In the genomic region with DNA sequence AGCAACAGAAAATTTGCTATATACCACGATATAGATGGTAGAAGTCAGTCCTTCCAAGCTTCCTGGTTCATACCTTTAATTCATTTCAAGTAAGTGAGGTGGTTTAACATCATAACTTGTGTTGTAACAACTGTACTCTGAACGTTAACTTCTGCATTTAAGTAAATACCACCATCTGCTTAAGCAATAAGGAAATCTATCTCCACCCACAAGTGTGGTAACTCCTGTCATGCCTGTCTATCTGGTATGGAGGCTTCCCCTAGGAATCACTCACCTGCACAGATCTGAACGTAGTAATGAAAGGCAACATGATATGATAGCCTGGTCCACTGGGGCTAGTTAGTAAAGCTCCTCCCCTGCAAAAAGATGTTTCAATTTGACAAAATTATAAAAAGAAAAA, we compare ENCODE assay signal across 12 cellular contexts. TPM values are rescaled to one million over a fixed set of nuclear protein-coding genes. Genes with fewer than 3 reads are reported as not detected.
A peak's percentile ranks its signal among the peaks of the same experiment; 100 is the strongest.
DNase-seq lines count a peak whose midpoint lies in the region; ATAC-seq and TF ChIP-seq lines count a peak whose summit lies in the region.
"Had no signal": no experiment of that assay in that cellular context is flagged by ENCODE, and none has a peak within 500 bp of the region (broad histone marks: within the 10 kb centered on the region; RNA-seq: fewer than 3 reads in every experiment).

No MANE protein-coding gene starts in this region.

- TF ChIP-seq CTCF in HL-60 (IDR thresholded peaks at IDR 0.05; ENCODE audit: insufficient read depth, low read length) (no peak), osteoblast (IDR thresholded peaks at IDR 0.05; ENCODE audit: extremely low read depth, low read depth, low read length) (no peak), coronary artery (IDR thresholded peaks at IDR 0.05) (no peak), heart right ventricle (IDR thresholded peaks at IDR 0.05) (no peak)

- no peaks in the 10 kb centered on the region for H3K9me3 ChIP-seq in osteoblast (ENCODE audit: low read depth, low read length)
- H3K9me3 ChIP-seq in heart right ventricle: no peaks in the 10 kb centered on the region
- H3K9me3 ChIP-seq: pancreas had no signal

- H3K4me1 Mint-ChIP-seq in central memory CD8-positive, alpha-beta T cell: peaks cover 63% of the 10 kb centered on the region

- H3K27ac Mint-ChIP-seq in central memory CD8-positive, alpha-beta T cell (ENCODE audit: low read depth): peak overlapping the region; percentile 48

- H3K27me3 ChIP-seq in HL-60 (ENCODE audit: insufficient read depth, poor library complexity, severe bottlenecking) (no peaks in the 10 kb centered on the region), osteoblast (ENCODE audit: insufficient read depth, low read length) (no peaks in the 10 kb centered on the region), heart right ventricle (no peaks in the 10 kb centered on the region)
- H3K27me3 ChIP-seq: pancreas had no signal

- H3K4me1 ChIP-seq in osteoblast (ENCODE audit: insufficient read depth, low read length): peaks cover 32% of the 10 kb centered on the region
- peaks cover 6 to 57% (median 29%) of the 10 kb centered on the region in 9 donors for H3K4me1 ChIP-seq in heart right ventricle

- WGBS in heart right ventricle, 2 donors: 67 to 73% methylated on average over 3 of the region's 3 CpGs

- DNase-seq in HL-60 (ENCODE audit: low read depth in 1 of 2, low spot score in 1 of 2) (peak; percentile 86), NOMO-1 treated with DMSO at 0.1 percent for 48 hours (lab: John Stamatoyannopoulos, UW; ENCODE audit: unreplicated experiment) (peak; percentile 97), osteoblast (ENCODE audit: insufficient read length, low spot score, missing footprints) (peak; percentile 41), midbrain (lab: John Stamatoyannopoulos, UW) (no peak), coronary artery (ENCODE audit: low spot score) (no peak), heart right ventricle (no peak), hypothalamus (lab: John Stamatoyannopoulos, UW) (no peak)
- DNase-seq in central memory CD8-positive, alpha-beta T cell (ENCODE audit: low spot score in 2 of 2): no peak
- DNase-seq: activated naive CD4-positive, alpha-beta T cell treated with anti-CD3 and anti-CD28 coated beads, Interleukin-2, amount 50 U/mL, for 16 hours; glutamatergic neuron; pancreas; T-cell had no signal

- no peak overlapping the region for H3K4me2 ChIP-seq in osteoblast (ENCODE audit: insufficient read depth, low read length)

- peak overlapping the region; percentile 97 for H3K27ac ChIP-seq in HL-60 (replicated peaks)
- H3K27ac ChIP-seq in osteoblast (ENCODE audit: low read depth, low read length): no peak overlapping the region
- H3K27ac ChIP-seq in coronary artery: no peak overlapping the region
- peak overlapping the region in 1 of 10 donors; percentile 93 for H3K27ac ChIP-seq in heart right ventricle
- H3K27ac ChIP-seq: pancreas had no signal

- peaks cover 69% of the 10 kb centered on the region for H3K79me2 ChIP-seq in osteoblast (ENCODE audit: insufficient read depth, low read length)

- no peaks in the 10 kb centered on the region for H3K27me3 Mint-ChIP-seq in central memory CD8-positive, alpha-beta T cell
- H3K27me3 Mint-ChIP-seq: T-cell had no signal

- H3K4me3 Mint-ChIP-seq in central memory CD8-positive, alpha-beta T cell: no peak overlapping the region

- H3K4me3 ChIP-seq in HL-60 (replicated peaks; ENCODE audit: insufficient read depth, low read length): peak overlapping the region; percentile 70
- H3K4me3 ChIP-seq in osteoblast (ENCODE audit: insufficient read depth, low read length): no peak overlapping the region
- H3K4me3 ChIP-seq in coronary artery: no peak overlapping the region
- H3K4me3 ChIP-seq in heart right ventricle: no peak overlapping the region
- H3K4me3 ChIP-seq: pancreas had no signal

- H3K36me3 Mint-ChIP-seq in central memory CD8-positive, alpha-beta T cell (ENCODE audit: insufficient read depth): peaks cover 20% of the 10 kb centered on the region

- H3K9me3 Mint-ChIP-seq in central memory CD8-positive, alpha-beta T cell: no peaks in the 10 kb centered on the region
- H3K9me3 Mint-ChIP-seq: T-cell had no signal

- no peak overlapping the region for H2AFZ ChIP-seq in osteoblast (ENCODE audit: low read length)

- no peak for ATAC-seq in central memory CD8-positive, alpha-beta T cell (replicated peaks; ENCODE audit: extremely low read depth, poor library complexity, severe bottlenecking)
- no peak for ATAC-seq in heart right ventricle
- ATAC-seq: pancreas, T-cell had no signal

- H3K36me3 ChIP-seq in osteoblast (ENCODE audit: insufficient read depth, low read length): peaks cover 11% of the 10 kb centered on the region
- peaks cover 0 to 60% (median 4%) of the 10 kb centered on the region in 9 donors for H3K36me3 ChIP-seq in heart right ventricle
- H3K36me3 ChIP-seq: pancreas had no signal

- peaks cover 5% of the 10 kb centered on the region for H4K20me1 ChIP-seq in osteoblast (ENCODE audit: insufficient read depth, low read length)

- intact Hi-C loops in heart right ventricle (cut with DNase I): no loop called here

RNA-seq across cellular contexts. Expression of gene ERLIN1, which starts 2.3 kb away (rescaled TPM):
- 28.6 and 33.0 TPM in 2 replicates for total RNA-seq in osteoblast
- 10 to 100 TPM in 2 of 10 donors, 1 to 10 TPM in 8; 4.4 to 13.3 (median 7.5) TPM for total RNA-seq in heart right ventricle
- polyA plus RNA-seq in heart right ventricle: 1 to 10 TPM; 2.1 to 6.3 TPM

RNA-seq across cellular contexts. Expression of gene CHUK, which starts 45.9 kb away (rescaled TPM):
- 22.4 and 23.2 TPM in 2 replicates for total RNA-seq in osteoblast
- total RNA-seq in heart right ventricle: 10 to 100 TPM in 6 of 10 donors, 1 to 10 TPM in 4; 7.7 to 13.7 (median 10.1) TPM
- 1 to 10 TPM; 7.3 to 7.7 TPM for polyA plus RNA-seq in heart right ventricle

Comparison
In these comparisons a context has a peak if more than half of its experiments do, and no peak if none do; other contexts are left out.
1. DNase-seq: peak in HL-60 (2 of 2), NOMO-1 treated with DMSO at 0.1 percent for 48 hours (single experiment) and osteoblast (single experiment); none in central memory CD8-positive, alpha-beta T cell (0 of 2), midbrain (single experiment), coronary artery (single experiment), heart right ventricle (0 of 2) and hypothalamus (0 of 51).